In the genomic region with DNA sequence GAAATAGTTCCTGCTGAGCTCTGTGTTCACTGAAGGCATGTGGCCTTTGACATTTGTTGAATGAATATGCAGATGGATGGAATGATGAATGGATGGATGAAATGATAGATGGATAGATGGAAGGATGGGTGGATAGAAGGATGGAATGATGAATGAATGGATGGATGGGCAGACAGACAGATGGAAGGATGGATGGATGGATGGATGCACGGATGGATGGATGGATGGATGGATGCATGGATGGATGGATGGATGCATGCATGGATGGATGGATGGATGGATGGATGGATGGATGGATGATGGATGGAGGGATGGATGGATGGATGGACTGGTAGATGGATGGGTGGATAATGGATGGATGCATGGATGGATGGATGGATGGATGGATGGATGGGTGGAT, we compare ENCODE assay signal across 3 cellular contexts. TPM values are rescaled to one million over a fixed set of nuclear protein-coding genes. Genes with fewer than 3 reads are reported as not detected.
"Had no signal": no experiment of that assay in that cellular context is flagged by ENCODE, and none has a peak within 500 bp of the region (broad histone marks: within the 10 kb centered on the region; RNA-seq: fewer than 3 reads in every experiment).

No MANE protein-coding gene starts in this region.

RNA-seq across cellular contexts. Expression of gene TMEM132D, which starts 4.8 kb away (rescaled TPM):
- total RNA-seq: LHCN-M2, MCF 10A, NCI-H460 had no signal
